ENCODE assay signal across 9 cellular contexts in genomic region chr2:46351388-46352141, GRCh38. TPM values are rescaled to one million over a fixed set of nuclear protein-coding genes. Genes with fewer than 3 reads are reported as not detected.
DNase-seq lines count a peak whose midpoint lies in the region.
"Had no signal": no experiment of that assay in that cellular context is flagged by ENCODE, and none has a peak within 500 bp of the region (broad histone marks: within the 10 kb centered on the region; RNA-seq: fewer than 3 reads in every experiment).

No MANE protein-coding gene starts in this region.

- no peaks in the 10 kb centered on the region for H3K9me3 Mint-ChIP-seq in T-helper 2 cell treated with Interferon-gamma antibody and Interleukin-4, amounts not matched to agents 5 μg/mL and 100 μg/mL, for 36 hours
- no peaks in the 10 kb centered on the region for H3K9me3 Mint-ChIP-seq in activated naive CD4-positive, alpha-beta T cell treated with anti-CD3 and anti-CD28 coated beads for 36 hours
- H3K9me3 Mint-ChIP-seq: neural crest cell had no signal

- CTCF ChIA-PET in activated naive CD4-positive, alpha-beta T cell treated with anti-CD3 and anti-CD28 coated beads for 36 hours (lab: Charles Lee) = no interaction called here

- H3K27me3 Mint-ChIP-seq in T-helper 2 cell treated with Interferon-gamma antibody and Interleukin-4, amounts not matched to agents 5 μg/mL and 100 μg/mL, for 36 hours (ENCODE audit: low read depth) = no peaks in the 10 kb centered on the region
- no peaks in the 10 kb centered on the region for H3K27me3 Mint-ChIP-seq in activated naive CD4-positive, alpha-beta T cell treated with anti-CD3 and anti-CD28 coated beads for 36 hours (ENCODE audit: low read depth)

- no peaks in the 10 kb centered on the region for H3K4me1 ChIP-seq in HAP-1

- no peaks in the 10 kb centered on the region for H3K27me3 ChIP-seq in HAP-1 (ENCODE audit: low read depth)

- H3K27ac Mint-ChIP-seq in T-helper 2 cell treated with Interferon-gamma antibody and Interleukin-4, amounts not matched to agents 5 μg/mL and 100 μg/mL, for 36 hours = peak overlapping the region; percentile 86
- peak overlapping the region; percentile 92 for H3K27ac Mint-ChIP-seq in activated naive CD4-positive, alpha-beta T cell treated with anti-CD3 and anti-CD28 coated beads for 36 hours

- in situ Hi-C loops in HAP-1 (cut with MboI; ENCODE audit: low sequenced_read_pairs) = loop anchor here (25.0 kb wide), 1 partner anchor 289 kb away; no protein-coding TSS in a partner anchor

- H3K9me3 ChIP-seq in HAP-1 = no peaks in the 10 kb centered on the region

- intact Hi-C loops in activated naive CD4-positive, alpha-beta T cell treated with anti-CD3 and anti-CD28 coated beads for 36 hours (cut with micrococcal nuclease) = loop anchor here (1.0 to 2.0 kb wide), 4 partner anchors 12 to 113 kb away; no protein-coding TSS in a partner anchor

- H3K36me3 ChIP-seq in HAP-1 (replicated peaks) = no peaks in the 10 kb centered on the region

- H3K4me3 ChIP-seq in HAP-1 = no peak overlapping the region

- H3K36me3 Mint-ChIP-seq in T-helper 2 cell treated with Interferon-gamma antibody and Interleukin-4, amounts not matched to agents 5 μg/mL and 100 μg/mL, for 36 hours (ENCODE audit: low read depth) = peaks cover 23% of the 10 kb centered on the region
- no peaks in the 10 kb centered on the region for H3K36me3 Mint-ChIP-seq in activated naive CD4-positive, alpha-beta T cell treated with anti-CD3 and anti-CD28 coated beads for 36 hours (ENCODE audit: low read depth)

- H3K4me3 Mint-ChIP-seq in T-helper 2 cell treated with Interferon-gamma antibody and Interleukin-4, amounts not matched to agents 5 μg/mL and 100 μg/mL, for 36 hours = peak overlapping the region; percentile 74
- peak overlapping the region; percentile 81 for H3K4me3 Mint-ChIP-seq in activated naive CD4-positive, alpha-beta T cell treated with anti-CD3 and anti-CD28 coated beads for 36 hours
- H3K4me3 Mint-ChIP-seq: neural crest cell had no signal

- DNase-seq in T-helper 2 cell treated with Interferon-gamma antibody and Interleukin-4, amounts not matched to agents 5 μg/mL and 100 μg/mL, for 36 hours (ENCODE audit: low spot score) = peak; percentile 69
- peak; percentile 93 for DNase-seq in activated naive CD4-positive, alpha-beta T cell treated with anti-CD3 and anti-CD28 coated beads for 36 hours
- DNase-seq in lung microvascular endothelial cell (ENCODE audit: low read depth in 2 of 2) (peak; percentile 94 to 96), HAP-1 (ENCODE audit: low spot score in 2 of 2) (no peak), ureter (ENCODE audit: low spot score) (no peak), NCI-H1105 (lab: John Stamatoyannopoulos, UW) (no peak)
- peak; percentile 82 for DNase-seq in stimulated activated CD8-positive, alpha-beta memory T cell treated with anti-CD3 and anti-CD28 coated beads, Interleukin-4, amount 100 ng/mL, for 48 hours
- no peak for DNase-seq in NK-92 treated with Interleukin-12 subunit alpha and Interleukin-12 subunit beta, amount 100 ng/mL, for 24 hours (lab: John Stamatoyannopoulos, UW)

- peaks cover 68% of the 10 kb centered on the region for H3K4me1 Mint-ChIP-seq in T-helper 2 cell treated with Interferon-gamma antibody and Interleukin-4, amounts not matched to agents 5 μg/mL and 100 μg/mL, for 36 hours (ENCODE audit: low read depth)
- peaks cover 69% of the 10 kb centered on the region for H3K4me1 Mint-ChIP-seq in activated naive CD4-positive, alpha-beta T cell treated with anti-CD3 and anti-CD28 coated beads for 36 hours (ENCODE audit: low read depth)

RNA-seq across cellular contexts. Expression of gene EPAS1, which starts 54.4 kb away (rescaled TPM):
- 1 to 10 TPM; 2.1 to 2.9 TPM for total RNA-seq in activated naive CD4-positive, alpha-beta T cell treated with anti-CD3 and anti-CD28 coated beads for 36 hours
- 119 and 128 TPM in 2 replicates for total RNA-seq in lung microvascular endothelial cell
- 300 TPM for total RNA-seq in ureter

Comparison
In these comparisons a context has a peak if more than half of its experiments do, and no peak if none do; other contexts are left out.
1. DNase-seq: peak in T-helper 2 cell treated with Interferon-gamma antibody and Interleukin-4, amounts not matched to agents 5 μg/mL and 100 μg/mL, for 36 hours (single experiment), activated naive CD4-positive, alpha-beta T cell treated with anti-CD3 and anti-CD28 coated beads for 36 hours (single experiment), lung microvascular endothelial cell (2 of 2) and stimulated activated CD8-positive, alpha-beta memory T cell treated with anti-CD3 and anti-CD28 coated beads, Interleukin-4, amount 100 ng/mL, for 48 hours (single experiment); none in HAP-1 (0 of 2), NK-92 treated with Interleukin-12 subunit alpha and Interleukin-12 subunit beta, amount 100 ng/mL, for 24 hours (single experiment), ureter (single experiment) and NCI-H1105 (single experiment).
2. RNA of gene EPAS1, which starts 54.4 kb away (total RNA-seq): 300 TPM in ureter (single experiment) and 119 to 128 TPM in lung microvascular endothelial cell; 2.1 to 2.9 TPM in activated naive CD4-positive, alpha-beta T cell treated with anti-CD3 and anti-CD28 coated beads for 36 hours; every median in the first group is over 10 times any median in the second.